In the genomic region with DNA sequence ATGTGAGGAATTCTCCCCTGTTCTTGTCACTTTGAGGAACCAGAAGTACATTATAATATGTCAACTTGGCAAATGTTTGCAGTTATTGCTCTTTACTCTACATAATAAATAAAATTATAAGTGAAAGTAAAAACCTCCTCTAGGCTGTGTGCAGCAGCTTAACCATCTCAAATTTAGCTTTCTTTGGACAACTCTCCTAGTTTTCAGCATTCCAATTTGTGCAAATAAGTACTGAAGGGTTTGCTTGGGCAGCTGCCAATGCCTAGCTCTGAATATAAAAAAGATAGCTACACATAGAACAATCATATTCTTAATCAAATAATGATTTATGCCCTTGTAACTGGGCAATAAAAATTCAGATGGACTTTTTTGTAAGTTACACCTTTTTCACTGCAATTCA, we compare ENCODE assay signal across 16 cellular contexts.
DNase-seq lines count a peak whose midpoint lies in the region; ATAC-seq, FAIRE-seq and TF ChIP-seq lines count a peak whose summit lies in the region.
"Had no signal": no experiment of that assay in that cellular context is flagged by ENCODE, and none has a peak within 500 bp of the region (broad histone marks: within the 10 kb centered on the region; RNA-seq: fewer than 3 reads in every experiment).

No MANE protein-coding gene starts in this region.

- H3K4me3 Mint-ChIP-seq in astrocyte (ENCODE audit: unreplicated experiment): no peak overlapping the region
- H3K4me3 Mint-ChIP-seq: activated CD8-positive, alpha-beta T cell treated with anti-CD3 and anti-CD28 coated beads for 36 hours; CD8-positive, alpha-beta memory T cell; stimulated activated naive CD8-positive, alpha-beta T cell treated with anti-CD3 and anti-CD28 coated beads, Interleukin-15, amount 100 ng/mL, for 72 hours had no signal

- no peaks in the 10 kb centered on the region for H3K36me3 ChIP-seq in ES-I3 (ENCODE audit: insufficient read depth, low read length)
- no peaks in the 10 kb centered on the region for H3K36me3 ChIP-seq in astrocyte (ENCODE audit: insufficient read depth, low read length)
- H3K36me3 ChIP-seq in mucosa of descending colon (ENCODE audit: low read depth): no peaks in the 10 kb centered on the region

- POLR2A ChIA-PET in A549 (lab: Yijun Ruan, JAX): no interaction called here

- no peaks in the 10 kb centered on the region for H3K36me3 Mint-ChIP-seq in astrocyte (ENCODE audit: low read depth, unreplicated experiment)
- H3K36me3 Mint-ChIP-seq: CD8-positive, alpha-beta memory T cell had no signal

- intact Hi-C loops in mucosa of descending colon (cut with DNase I, micrococcal nuclease): no loop called here

- H4K20me1 ChIP-seq in astrocyte (ENCODE audit: insufficient read depth, low read length): no peaks in the 10 kb centered on the region

- no peak overlapping the region for H3K27ac Mint-ChIP-seq in astrocyte (ENCODE audit: unreplicated experiment)
- H3K27ac Mint-ChIP-seq: activated CD8-positive, alpha-beta T cell treated with anti-CD3 and anti-CD28 coated beads for 36 hours; CD8-positive, alpha-beta memory T cell; stimulated activated naive CD8-positive, alpha-beta T cell treated with anti-CD3 and anti-CD28 coated beads, Interleukin-15, amount 100 ng/mL, for 72 hours had no signal

- no peaks in the 10 kb centered on the region for H3K9me3 Mint-ChIP-seq in astrocyte (ENCODE audit: unreplicated experiment)
- H3K9me3 Mint-ChIP-seq: stimulated activated naive CD8-positive, alpha-beta T cell treated with anti-CD3 and anti-CD28 coated beads, Interleukin-15, amount 100 ng/mL, for 72 hours had no signal

- FAIRE-seq in A549 (lab: Jason Lieb, UNC) (no peak), astrocyte (lab: Jason Lieb, UNC) (no peak)

- peak overlapping the region; percentile 51 to 63; a peak in 5 of 6 replicates for H3K27ac ChIP-seq in A549
- H3K27ac ChIP-seq in astrocyte (ENCODE audit: low read depth, low read length): no peak overlapping the region

- no peaks in the 10 kb centered on the region for H3K9me3 ChIP-seq in A549
- H3K9me3 ChIP-seq in ES-I3 (ENCODE audit: control insufficient read depth, insufficient read depth, low read length): no peaks in the 10 kb centered on the region
- no peaks in the 10 kb centered on the region for H3K9me3 ChIP-seq in astrocyte (ENCODE audit: insufficient read depth, low read depth, low read length)
- no peaks in the 10 kb centered on the region for H3K9me3 ChIP-seq in mucosa of descending colon

- no peak for TF ChIP-seq CTCF in A549 (IDR thresholded peaks at IDR 0.05)
- no peak for TF ChIP-seq CTCF in astrocyte (IDR thresholded peaks at IDR 0.05; ENCODE audit: insufficient read depth, low read depth, low read length)
- no peak for TF ChIP-seq CTCF in mucosa of descending colon (IDR thresholded peaks at IDR 0.05)

- no peak for TF ChIP-seq RAD21 in A549 (conservative IDR thresholded peaks at IDR 0.05 in 1 of 2, IDR thresholded peaks at IDR 0.05 in 1 of 2)

- 0 out of 2 replicates have a peak overlapping the region, but pooled peaks have one; percentile 15 for H3K9ac ChIP-seq in ES-I3 (ENCODE audit: low read depth, low read length)
- H3K9ac ChIP-seq in astrocyte (ENCODE audit: low read length): no peak overlapping the region

- peak overlapping the region; percentile 5 for H2AFZ ChIP-seq in astrocyte (ENCODE audit: low read depth, low read length)

- no peaks in the 10 kb centered on the region for H3K27me3 ChIP-seq in astrocyte (ENCODE audit: insufficient read depth, low read length)

- H3K4me3 ChIP-seq in A549 (peak overlapping the region; percentile 28), astrocyte (ENCODE audit: insufficient read depth, low read depth, low read length) (no peak overlapping the region), mucosa of descending colon (no peak overlapping the region)

- H3K27me3 Mint-ChIP-seq in astrocyte (ENCODE audit: low read depth, unreplicated experiment): no peaks in the 10 kb centered on the region
- H3K27me3 Mint-ChIP-seq: activated CD8-positive, alpha-beta T cell treated with anti-CD3 and anti-CD28 coated beads for 36 hours; CD8-positive, alpha-beta memory T cell; stimulated activated naive CD8-positive, alpha-beta T cell treated with anti-CD3 and anti-CD28 coated beads, Interleukin-15, amount 100 ng/mL, for 72 hours had no signal

- no peak for DNase-seq in A549 (ENCODE audit: low read depth in 1 of 2, low spot score in 1 of 2)
- peak; percentile 30 for DNase-seq in astrocyte (ENCODE audit: low read depth)
- peak; percentile 66 for DNase-seq in left kidney (ENCODE audit: low read depth, low spot score)
- DNase-seq in mucosa of descending colon: no peak
- no peak for DNase-seq in NCI-H2227 treated with DMSO at 0.1 percent for 48 hours (lab: John Stamatoyannopoulos, UW)
- DNase-seq: activated CD8-positive, alpha-beta T cell treated with anti-CD3 and anti-CD28 coated beads for 36 hours; activated gamma-delta T cell; CD8-positive, alpha-beta memory T cell; cerebellar nuclear complex; NCI-H2171 treated with DMSO at 0.1 percent for 48 hours; stimulated activated naive CD8-positive, alpha-beta T cell treated with anti-CD3 and anti-CD28 coated beads, Interleukin-15, amount 100 ng/mL, for 72 hours; T1000 had no signal

- no peak for TF ChIP-seq POLR2A in A549 (IDR thresholded peaks at IDR 0.05; ENCODE audit: low read length)
- TF ChIP-seq POLR2A in GM18505 (IDR thresholded peaks at IDR 0.05; ENCODE audit: borderline replicate concordance, extremely low read depth, insufficient read depth, insufficient read length): no peak

- no peak for TF ChIP-seq EP300 in A549 (IDR thresholded peaks at IDR 0.05)

- H3K4me1 ChIP-seq in A549 (peaks cover 19% of the 10 kb centered on the region), ES-I3 (ENCODE audit: insufficient read depth, low read length) (peaks cover 13% of the 10 kb centered on the region), astrocyte (ENCODE audit: insufficient read depth, low read length) (peaks cover 17% of the 10 kb centered on the region), mucosa of descending colon (ENCODE audit: low read depth) (no peaks in the 10 kb centered on the region)

- peaks cover 14% of the 10 kb centered on the region for H3K4me1 Mint-ChIP-seq in astrocyte (ENCODE audit: low read depth, unreplicated experiment)
- H3K4me1 Mint-ChIP-seq: CD8-positive, alpha-beta memory T cell; stimulated activated naive CD8-positive, alpha-beta T cell treated with anti-CD3 and anti-CD28 coated beads, Interleukin-15, amount 100 ng/mL, for 72 hours had no signal

- no peaks in the 10 kb centered on the region for H3K79me2 ChIP-seq in astrocyte (ENCODE audit: insufficient read depth, low read length)

- CTCF ChIA-PET in A549 (lab: Yijun Ruan, JAX): no interaction called here

- H3K4me2 ChIP-seq in A549 (peak overlapping the region; percentile 62), astrocyte (ENCODE audit: low read length) (no peak overlapping the region)

- ATAC-seq in A549 (peak in 1 of 2 experiments; percentile 46; a peak in 1 of 6 replicates), HG02840 (IDR thresholded peaks at IDR 0.05; ENCODE audit: low FRiP score, unreplicated experiment) (no peak), GM18505 (IDR thresholded peaks at IDR 0.05; ENCODE audit: unreplicated experiment) (no peak), mucosa of descending colon (no peak)
- ATAC-seq: activated CD8-positive, alpha-beta T cell treated with anti-CD3 and anti-CD28 coated beads for 36 hours; sciatic nerve; stimulated activated naive CD8-positive, alpha-beta T cell treated with anti-CD3 and anti-CD28 coated beads, Interleukin-15, amount 100 ng/mL, for 72 hours had no signal

TF ChIP-seq in A549, 52 proteins besides CTCF, POLR2A, EP300 and RAD21:
- TF ChIP-seq MAZ (IDR thresholded peaks at IDR 0.05; ENCODE audit: borderline replicate concordance, low read depth, low read length) (no peak), ZC3H11A (IDR thresholded peaks at IDR 0.05) (no peak), ZSCAN20 (CRISPR knock-in tag; IDR thresholded peaks at IDR 0.05) (no peak)
- TF ChIP-seq, protein P1, sequence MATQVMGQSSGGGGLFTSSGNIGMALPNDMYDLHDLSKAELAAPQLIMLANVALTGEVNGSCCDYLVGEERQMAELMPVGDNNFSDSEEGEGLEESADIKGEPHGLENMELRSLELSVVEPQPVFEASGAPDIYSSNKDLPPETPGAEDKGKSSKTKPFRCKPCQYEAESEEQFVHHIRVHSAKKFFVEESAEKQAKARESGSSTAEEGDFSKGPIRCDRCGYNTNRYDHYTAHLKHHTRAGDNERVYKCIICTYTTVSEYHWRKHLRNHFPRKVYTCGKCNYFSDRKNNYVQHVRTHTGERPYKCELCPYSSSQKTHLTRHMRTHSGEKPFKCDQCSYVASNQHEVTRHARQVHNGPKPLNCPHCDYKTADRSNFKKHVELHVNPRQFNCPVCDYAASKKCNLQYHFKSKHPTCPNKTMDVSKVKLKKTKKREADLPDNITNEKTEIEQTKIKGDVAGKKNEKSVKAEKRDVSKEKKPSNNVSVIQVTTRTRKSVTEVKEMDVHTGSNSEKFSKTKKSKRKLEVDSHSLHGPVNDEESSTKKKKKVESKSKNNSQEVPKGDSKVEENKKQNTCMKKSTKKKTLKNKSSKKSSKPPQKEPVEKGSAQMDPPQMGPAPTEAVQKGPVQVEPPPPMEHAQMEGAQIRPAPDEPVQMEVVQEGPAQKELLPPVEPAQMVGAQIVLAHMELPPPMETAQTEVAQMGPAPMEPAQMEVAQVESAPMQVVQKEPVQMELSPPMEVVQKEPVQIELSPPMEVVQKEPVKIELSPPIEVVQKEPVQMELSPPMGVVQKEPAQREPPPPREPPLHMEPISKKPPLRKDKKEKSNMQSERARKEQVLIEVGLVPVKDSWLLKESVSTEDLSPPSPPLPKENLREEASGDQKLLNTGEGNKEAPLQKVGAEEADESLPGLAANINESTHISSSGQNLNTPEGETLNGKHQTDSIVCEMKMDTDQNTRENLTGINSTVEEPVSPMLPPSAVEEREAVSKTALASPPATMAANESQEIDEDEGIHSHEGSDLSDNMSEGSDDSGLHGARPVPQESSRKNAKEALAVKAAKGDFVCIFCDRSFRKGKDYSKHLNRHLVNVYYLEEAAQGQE (IDR thresholded peaks at IDR 0.05): no peak
- TF ChIP-seq, protein P2, sequence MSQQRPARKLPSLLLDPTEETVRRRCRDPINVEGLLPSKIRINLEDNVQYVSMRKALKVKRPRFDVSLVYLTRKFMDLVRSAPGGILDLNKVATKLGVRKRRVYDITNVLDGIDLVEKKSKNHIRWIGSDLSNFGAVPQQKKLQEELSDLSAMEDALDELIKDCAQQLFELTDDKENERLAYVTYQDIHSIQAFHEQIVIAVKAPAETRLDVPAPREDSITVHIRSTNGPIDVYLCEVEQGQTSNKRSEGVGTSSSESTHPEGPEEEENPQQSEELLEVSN (IDR thresholded peaks at IDR 0.05; ENCODE audit: borderline replicate concordance, low read depth): no peak

Comparison
In these comparisons a context has a peak if more than half of its experiments do, and no peak if none do; other contexts are left out.
1. DNase-seq: peak in astrocyte (single experiment) and left kidney (single experiment); none in A549 (0 of 2), mucosa of descending colon (0 of 3) and NCI-H2227 treated with DMSO at 0.1 percent for 48 hours (single experiment).